21 cellular contexts compared by ENCODE assay signal in the genomic region with DNA sequence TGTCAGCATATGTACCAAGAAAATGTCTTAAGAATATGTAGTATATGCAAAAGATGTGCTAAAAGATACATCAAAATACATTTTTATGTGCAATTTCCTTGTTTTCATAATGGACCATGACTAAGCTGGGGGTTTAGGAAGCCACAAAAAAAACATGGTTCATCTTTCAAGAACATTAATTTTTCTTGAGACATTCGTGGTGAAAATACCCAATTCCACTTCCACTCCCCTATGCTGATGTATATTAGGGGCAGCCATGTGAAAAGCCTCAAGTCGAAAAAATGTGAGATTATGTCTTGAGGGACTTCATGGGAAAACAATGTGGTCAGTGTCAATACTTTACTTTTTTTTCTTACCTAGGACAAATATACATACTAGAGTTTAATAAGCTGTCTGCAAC.
"Had no signal": no experiment of that assay in that cellular context is flagged by ENCODE, and none has a peak within 500 bp of the region (broad histone marks: within the 10 kb centered on the region; RNA-seq: fewer than 3 reads in every experiment).

No MANE protein-coding gene starts in this region.

- H3K36me3 ChIP-seq: gastrocnemius medialis, left ventricle myocardium inferior, lower lobe of right lung, pancreas, right lobe of liver, spleen, stomach, thoracic aorta, transverse colon had no signal

- H3K27ac ChIP-seq: gastrocnemius medialis, left ventricle myocardium inferior, lower lobe of right lung, pancreas, right lobe of liver, spleen, stomach, thoracic aorta, transverse colon had no signal

- H3K4me1 ChIP-seq: gastrocnemius medialis, left ventricle myocardium inferior, lower lobe of right lung, pancreas, right lobe of liver, spleen, stomach, transverse colon had no signal

- H3K27me3 ChIP-seq: gastrocnemius medialis, pancreas, right lobe of liver, spleen, stomach, transverse colon had no signal

- H3K4me3 ChIP-seq: gastrocnemius medialis, left ventricle myocardium inferior, lower lobe of right lung, pancreas, right lobe of liver, spleen, stomach, thoracic aorta, transverse colon had no signal

- DNase-seq: cerebellar nuclear complex; gastrocnemius medialis; glutamatergic neuron; immature natural killer cell; kidney; left cardiac atrium; left ventricle myocardium inferior; lower lobe of right lung; natural killer cell; nucleus accumbens; pancreas; right lobe of liver; spleen; stimulated activated CD4-positive, alpha-beta T cell treated with anti-CD3 and anti-CD28 coated beads, Interleukin-15, amount 100 ng/mL, for 24 hours; stimulated activated CD4-positive, alpha-beta T cell treated with anti-CD3 and anti-CD28 coated beads, Interleukin-1b, Interleukin-23, amount 100 ng/mL, for 48 hours; stimulated activated CD4-positive, alpha-beta T cell treated with anti-CD3 and anti-CD28 coated beads, Interleukin-4, amount 100 ng/mL, for 4 hours; stimulated activated naive CD4-positive, alpha-beta T cell; stomach; substantia nigra; transverse colon had no signal

- H3K9me3 ChIP-seq: gastrocnemius medialis, lower lobe of right lung, pancreas, right lobe of liver had no signal

- ATAC-seq: gastrocnemius medialis, left cardiac atrium, lower lobe of right lung, natural killer cell, pancreas, right lobe of liver had no signal
